In genomic region chr1:201791051-201791774, GRCh38 we compare ENCODE assay signal across 10 cellular contexts. TPM values are rescaled to one million over a fixed set of nuclear protein-coding genes. Genes with fewer than 3 reads are reported as not detected.
DNase-seq lines count a peak whose midpoint lies in the region; ATAC-seq and TF ChIP-seq lines count a peak whose summit lies in the region.
"Had no signal": no experiment of that assay in that cellular context is flagged by ENCODE, and none has a peak within 500 bp of the region (broad histone marks: within the 10 kb centered on the region; RNA-seq: fewer than 3 reads in every experiment).

No MANE protein-coding gene starts in this region.

- no peaks in the 10 kb centered on the region for H3K27me3 ChIP-seq in spleen (replicated peaks in 1 of 7)

- H3K36me3 ChIP-seq in spleen = peaks cover 0 to 70% (median 3%) of the 10 kb centered on the region in 6 donors

- no peak for TF ChIP-seq POLR2A in spleen (IDR thresholded peaks at IDR 0.05)

- no peaks in the 10 kb centered on the region for H3K9me3 ChIP-seq in spleen

- peak in 2 of 3 experiments; percentile 82 to 97 for DNase-seq in NCI-H1417 (lab: John Stamatoyannopoulos, UW)
- DNase-seq in inferior parietal cortex (ENCODE audit: extremely low spot score) = peak; percentile 66
- DNase-seq in spleen = no peak
- DNase-seq in NCI-H226 = no peak
- DNase-seq in activated T-helper 1 cell treated with anti-CD3 and anti-CD28 coated beads, Interleukin-12 subunit alpha, Interleukin-12 subunit beta, Interleukin-2, Interleukin-4 antibody, amounts not matched to agents 30 ng/mL and 10 ng/mL and 1 ng/mL, durations not matched to agents 14 hours and 24 hours and 36 hours (ENCODE audit: low spot score) = no peak
- DNase-seq: kidney glomerular epithelial cell, NCI-H526 treated with DMSO at 0.1 percent for 48 hours had no signal

- 30 to 46% (median 31%) methylated on average over 8 of the region's 8 CpGs for WGBS in spleen, 5 donors

- no peak overlapping the region for H3K4me3 ChIP-seq in spleen

- ATAC-seq in GM21367 (IDR thresholded peaks at IDR 0.05; ENCODE audit: unreplicated experiment) (no peak), HG02973 (IDR thresholded peaks at IDR 0.05; ENCODE audit: unreplicated experiment) (no peak)

- intact Hi-C loops in spleen (cut with DNase I; ENCODE audit: low total_unique reads) = loop anchor here (5.0 kb wide), 1 partner anchor 234 kb away; no protein-coding TSS in a partner anchor
- intact Hi-C loops in activated T-helper 1 cell treated with anti-CD3 and anti-CD28 coated beads, Interleukin-12 subunit alpha, Interleukin-12 subunit beta, Interleukin-2, Interleukin-4 antibody, amounts not matched to agents 30 ng/mL and 10 ng/mL and 1 ng/mL, durations not matched to agents 14 hours and 24 hours and 36 hours (cut with micrococcal nuclease) = no loop called here

- no peak overlapping the region for H3K4me3 Mint-ChIP-seq in activated T-helper 1 cell treated with anti-CD3 and anti-CD28 coated beads, Interleukin-12 subunit alpha, Interleukin-12 subunit beta, Interleukin-2, Interleukin-4 antibody, amounts not matched to agents 30 ng/mL and 10 ng/mL and 1 ng/mL, durations not matched to agents 14 hours and 24 hours and 36 hours

- peaks cover 2% of the 10 kb centered on the region for H3K27me3 Mint-ChIP-seq in activated T-helper 1 cell treated with anti-CD3 and anti-CD28 coated beads, Interleukin-12 subunit alpha, Interleukin-12 subunit beta, Interleukin-2, Interleukin-4 antibody, amounts not matched to agents 30 ng/mL and 10 ng/mL and 1 ng/mL, durations not matched to agents 14 hours and 24 hours and 36 hours (ENCODE audit: insufficient read depth)

- no peak overlapping the region for H3K27ac Mint-ChIP-seq in activated T-helper 1 cell treated with anti-CD3 and anti-CD28 coated beads, Interleukin-12 subunit alpha, Interleukin-12 subunit beta, Interleukin-2, Interleukin-4 antibody, amounts not matched to agents 30 ng/mL and 10 ng/mL and 1 ng/mL, durations not matched to agents 14 hours and 24 hours and 36 hours

- peaks cover 0 to 33% (median 24%) of the 10 kb centered on the region in 6 donors for H3K4me1 ChIP-seq in spleen

- H3K36me3 Mint-ChIP-seq in activated T-helper 1 cell treated with anti-CD3 and anti-CD28 coated beads, Interleukin-12 subunit alpha, Interleukin-12 subunit beta, Interleukin-2, Interleukin-4 antibody, amounts not matched to agents 30 ng/mL and 10 ng/mL and 1 ng/mL, durations not matched to agents 14 hours and 24 hours and 36 hours (ENCODE audit: low read depth) = no peaks in the 10 kb centered on the region

- H3K27ac ChIP-seq in angular gyrus (ENCODE audit: low read depth, low read length) = peak overlapping the region; percentile 99
- H3K27ac ChIP-seq in spleen = peak overlapping the region in 6 of 8 donors; percentile 26 to 52 (median 42)

- H3K9me3 Mint-ChIP-seq in activated T-helper 1 cell treated with anti-CD3 and anti-CD28 coated beads, Interleukin-12 subunit alpha, Interleukin-12 subunit beta, Interleukin-2, Interleukin-4 antibody, amounts not matched to agents 30 ng/mL and 10 ng/mL and 1 ng/mL, durations not matched to agents 14 hours and 24 hours and 36 hours = no peaks in the 10 kb centered on the region

- TF ChIP-seq CTCF in spleen (IDR thresholded peaks at IDR 0.05 in 8 of 11, conservative IDR thresholded peaks at IDR 0.05 in 3 of 11) = no peak

- H3K4me1 Mint-ChIP-seq in activated T-helper 1 cell treated with anti-CD3 and anti-CD28 coated beads, Interleukin-12 subunit alpha, Interleukin-12 subunit beta, Interleukin-2, Interleukin-4 antibody, amounts not matched to agents 30 ng/mL and 10 ng/mL and 1 ng/mL, durations not matched to agents 14 hours and 24 hours and 36 hours (ENCODE audit: low read depth) = peaks cover 15% of the 10 kb centered on the region

RNA-seq across cellular contexts. Expression of gene IPO9, which starts 37.7 kb away (rescaled TPM):
- 10 to 100 TPM; 24.1 to 35.7 (median 29.1) TPM for total RNA-seq in spleen
- 10 to 100 TPM; 13.8 to 17.4 (median 14.5) TPM for polyA plus RNA-seq in spleen
- total RNA-seq in activated T-helper 1 cell treated with anti-CD3 and anti-CD28 coated beads, Interleukin-12 subunit alpha, Interleukin-12 subunit beta, Interleukin-2, Interleukin-4 antibody, amounts not matched to agents 30 ng/mL and 10 ng/mL and 1 ng/mL, durations not matched to agents 14 hours and 24 hours and 36 hours = 58.5 and 61.6 TPM in 2 replicates

Comparison
In these comparisons a context has a peak if more than half of its experiments do, and no peak if none do; other contexts are left out.
1. DNase-seq: peak in NCI-H1417 (2 of 3) and inferior parietal cortex (single experiment); none in spleen (single experiment), NCI-H226 (single experiment) and activated T-helper 1 cell treated with anti-CD3 and anti-CD28 coated beads, Interleukin-12 subunit alpha, Interleukin-12 subunit beta, Interleukin-2, Interleukin-4 antibody, amounts not matched to agents 30 ng/mL and 10 ng/mL and 1 ng/mL, durations not matched to agents 14 hours and 24 hours and 36 hours (single experiment).